10 cellular contexts compared by ENCODE assay signal in genomic region chrX:24513416-24513815, GRCh38. TPM values are rescaled to one million over a fixed set of nuclear protein-coding genes. Genes with fewer than 3 reads are reported as not detected.
DNase-seq lines count a peak whose midpoint lies in the region; ATAC-seq and TF ChIP-seq lines count a peak whose summit lies in the region.
"Had no signal": no experiment of that assay in that cellular context is flagged by ENCODE, and none has a peak within 500 bp of the region (broad histone marks: within the 10 kb centered on the region; RNA-seq: fewer than 3 reads in every experiment).

No MANE protein-coding gene starts in this region.

- intact Hi-C loops in activated T-helper 2 cell treated with anti-CD3 and anti-CD28 coated beads, Interferon-gamma antibody, Interleukin-2, Interleukin-4, amounts not matched to agents 10 μg/mL and 5 μg/mL and 100 μg/mL, durations not matched to agents 14 hours and 24 hours and 36 hours (cut with micrococcal nuclease), result loop anchor here (5.0 kb wide), 1 partner anchor 179 kb away; the partner anchor contains the start of gene POLA1
- intact Hi-C loops in left cardiac atrium (cut with DNase I), result no loop called here

- no peaks in the 10 kb centered on the region for H3K9me3 Mint-ChIP-seq in activated T-helper 2 cell treated with anti-CD3 and anti-CD28 coated beads, Interferon-gamma antibody, Interleukin-2, Interleukin-4, amounts not matched to agents 10 μg/mL and 5 μg/mL and 100 μg/mL, durations not matched to agents 14 hours and 24 hours and 36 hours

- H3K4me3 Mint-ChIP-seq in activated T-helper 2 cell treated with anti-CD3 and anti-CD28 coated beads, Interferon-gamma antibody, Interleukin-2, Interleukin-4, amounts not matched to agents 10 μg/mL and 5 μg/mL and 100 μg/mL, durations not matched to agents 14 hours and 24 hours and 36 hours (ENCODE audit: low read depth), result no peak overlapping the region
- H3K4me3 Mint-ChIP-seq: activated naive CD8-positive, alpha-beta T cell had no signal

- DNase-seq in activated T-helper 2 cell treated with anti-CD3 and anti-CD28 coated beads, Interferon-gamma antibody, Interleukin-2, Interleukin-4, amounts not matched to agents 10 μg/mL and 5 μg/mL and 100 μg/mL, durations not matched to agents 14 hours and 24 hours and 36 hours (ENCODE audit: low spot score), result peak; percentile 12
- DNase-seq in NCI-H1694 (lab: John Stamatoyannopoulos, UW) (no peak), left cardiac atrium (no peak)
- DNase-seq: NCI-H2029, posterior cingulate gyrus had no signal

- peak overlapping the region; percentile 44 for H3K27ac Mint-ChIP-seq in activated T-helper 2 cell treated with anti-CD3 and anti-CD28 coated beads, Interferon-gamma antibody, Interleukin-2, Interleukin-4, amounts not matched to agents 10 μg/mL and 5 μg/mL and 100 μg/mL, durations not matched to agents 14 hours and 24 hours and 36 hours
- H3K27ac Mint-ChIP-seq: activated naive CD8-positive, alpha-beta T cell had no signal

- ATAC-seq in GM18861 (IDR thresholded peaks at IDR 0.05; ENCODE audit: unreplicated experiment) (peak; percentile 95), GM21360 (IDR thresholded peaks at IDR 0.05; ENCODE audit: unreplicated experiment) (peak; percentile 99), HG03066 (IDR thresholded peaks at IDR 0.05; ENCODE audit: low read depth, unreplicated experiment) (peak; percentile 92), left cardiac atrium (no peak), SK-N-SH treated with all-trans-retinoic acid at 6 μM for 48 hours (no peak)

- H3K27me3 Mint-ChIP-seq in activated T-helper 2 cell treated with anti-CD3 and anti-CD28 coated beads, Interferon-gamma antibody, Interleukin-2, Interleukin-4, amounts not matched to agents 10 μg/mL and 5 μg/mL and 100 μg/mL, durations not matched to agents 14 hours and 24 hours and 36 hours (ENCODE audit: low read depth), result no peaks in the 10 kb centered on the region
- H3K27me3 Mint-ChIP-seq: activated naive CD8-positive, alpha-beta T cell had no signal

- H3K4me1 Mint-ChIP-seq in activated T-helper 2 cell treated with anti-CD3 and anti-CD28 coated beads, Interferon-gamma antibody, Interleukin-2, Interleukin-4, amounts not matched to agents 10 μg/mL and 5 μg/mL and 100 μg/mL, durations not matched to agents 14 hours and 24 hours and 36 hours (ENCODE audit: low read depth), result peaks cover 17% of the 10 kb centered on the region

- H3K36me3 Mint-ChIP-seq in activated T-helper 2 cell treated with anti-CD3 and anti-CD28 coated beads, Interferon-gamma antibody, Interleukin-2, Interleukin-4, amounts not matched to agents 10 μg/mL and 5 μg/mL and 100 μg/mL, durations not matched to agents 14 hours and 24 hours and 36 hours (ENCODE audit: low read depth), result peaks cover 42% of the 10 kb centered on the region
- H3K36me3 Mint-ChIP-seq: activated naive CD8-positive, alpha-beta T cell had no signal

TF ChIP-seq in SK-N-SH treated with all-trans-retinoic acid at 6 μM for 48 hours, 23 proteins besides CTCF, POLR2A, EP300 and RAD21:
- TF ChIP-seq ISL1 (CRISPR knock-in tag; IDR thresholded peaks at IDR 0.05) (no peak), ZFP3 (CRISPR knock-in tag; IDR thresholded peaks at IDR 0.05) (no peak), ZNF8 (CRISPR knock-in tag; IDR thresholded peaks at IDR 0.05) (no peak), SNAI2 (CRISPR knock-in tag; IDR thresholded peaks at IDR 0.05) (no peak), ZFP30 (CRISPR knock-in tag; IDR thresholded peaks at IDR 0.05) (no peak), ARNTL (CRISPR knock-in tag; IDR thresholded peaks at IDR 0.05; ENCODE audit: borderline replicate concordance, low read depth) (no peak), TCF4 (CRISPR knock-in tag; IDR thresholded peaks at IDR 0.05; ENCODE audit: borderline replicate concordance) (no peak), TOX (CRISPR knock-in tag; IDR thresholded peaks at IDR 0.05; ENCODE audit: borderline replicate concordance) (no peak), ZNF70 (CRISPR knock-in tag; IDR thresholded peaks at IDR 0.05) (no peak), TSHZ2 (CRISPR knock-in tag; IDR thresholded peaks at IDR 0.05) (no peak), ZC3H10 (CRISPR knock-in tag; IDR thresholded peaks at IDR 0.05) (no peak)

RNA-seq across cellular contexts. Expression of gene PDK3, which starts 48.3 kb away (rescaled TPM):
- 24.6 and 26.4 TPM in 2 replicates for total RNA-seq in activated T-helper 2 cell treated with anti-CD3 and anti-CD28 coated beads, Interferon-gamma antibody, Interleukin-2, Interleukin-4, amounts not matched to agents 10 μg/mL and 5 μg/mL and 100 μg/mL, durations not matched to agents 14 hours and 24 hours and 36 hours
- 10 to 100 TPM; 16.3 to 20.5 TPM for total RNA-seq in left cardiac atrium

Comparison
In these comparisons a context has a peak if more than half of its experiments do, and no peak if none do; other contexts are left out.
1. ATAC-seq: peak in GM18861 (single experiment), GM21360 (single experiment) and HG03066 (single experiment); none in left cardiac atrium (0 of 2) and SK-N-SH treated with all-trans-retinoic acid at 6 μM for 48 hours (single experiment).